ENCODE assay signal across 1 cellular context in genomic region chr18:74434466-74434865, GRCh38.
TF ChIP-seq lines count a peak whose summit lies in the region.

No MANE protein-coding gene starts in this region.

TF ChIP-seq in HepG2, 621 proteins besides CTCF, POLR2A, EP300 and RAD21 (continued from another document):
- TF ChIP-seq ARID3A (IDR thresholded peaks at IDR 0.05; ENCODE audit: low read depth, low read length) (no peak), BHLHE40 (IDR thresholded peaks at IDR 0.05; ENCODE audit: low read length) (no peak), ZNF546 (CRISPR knock-in tag; conservative IDR thresholded peaks at IDR 0.05) (no peak), SPEN (CRISPR knock-in tag; IDR thresholded peaks at IDR 0.05; ENCODE audit: low read depth) (no peak), ZNF775 (CRISPR knock-in tag; IDR thresholded peaks at IDR 0.05; ENCODE audit: borderline replicate concordance) (no peak), ZNF335 (CRISPR knock-in tag; IDR thresholded peaks at IDR 0.05) (no peak), ELF4 (CRISPR knock-in tag; IDR thresholded peaks at IDR 0.05; ENCODE audit: borderline replicate concordance) (no peak), CBX2 (IDR thresholded peaks at IDR 0.05; ENCODE audit: low read depth, low read length) (no peak), CBX2 (CRISPR knock-in tag; IDR thresholded peaks at IDR 0.05; ENCODE audit: low read depth) (no peak), TRIM22 (IDR thresholded peaks at IDR 0.05) (no peak), ZNF879 (CRISPR knock-in tag; IDR thresholded peaks at IDR 0.05) (no peak)
